8 cellular contexts compared by ENCODE assay signal in the genomic region with DNA sequence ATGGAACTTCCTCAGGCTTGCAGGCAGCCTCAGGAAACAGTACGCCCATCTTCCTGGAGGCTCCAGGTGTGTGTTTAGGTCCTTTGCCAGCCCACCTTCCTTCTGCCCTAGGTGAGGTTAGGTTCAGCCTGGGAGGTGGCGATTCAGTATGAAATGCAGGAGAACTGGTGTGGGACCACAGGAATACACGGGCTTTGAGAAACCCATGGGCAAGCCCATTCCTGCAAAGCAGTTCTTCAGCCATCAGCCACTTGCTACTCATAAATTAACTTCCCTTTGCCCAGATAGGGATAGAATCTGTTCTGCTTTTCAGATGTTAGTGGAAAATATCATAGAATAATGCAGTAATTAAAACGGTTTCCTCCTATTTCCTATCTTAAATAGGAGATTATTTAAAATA. TPM values are rescaled to one million over a fixed set of nuclear protein-coding genes. Genes with fewer than 3 reads are reported as not detected.
A peak's percentile ranks its signal among the peaks of the same experiment; 100 is the strongest.
DNase-seq lines count a peak whose midpoint lies in the region; ATAC-seq and TF ChIP-seq lines count a peak whose summit lies in the region.

No MANE protein-coding gene starts in this region.

- H3K9me3 ChIP-seq in heart right ventricle: no peaks in the 10 kb centered on the region
- H3K9me3 ChIP-seq in right cardiac atrium (ENCODE audit: control insufficient read depth, low read length): no peaks in the 10 kb centered on the region
- H3K9me3 ChIP-seq in upper lobe of left lung: no peaks in the 10 kb centered on the region

- CTCF ChIA-PET in T-cell (lab: Charles Lee): interaction anchor here in 1 of 2 donors (0.9 to 1.7 kb wide), 6 partner anchors 11 to 267 kb away, joined by 3 to 10 read pairs (median 4); a partner anchor contains a TSS

- ATAC-seq in heart right ventricle (peak in 1 of 8 donors; percentile 27), Right ventricle myocardium superior (ENCODE audit: poor library complexity) (no peak), T-cell (replicated peaks in 1 of 4) (peak in 2 of 4 experiments; percentile 3 to 21), right cardiac atrium (no peak), upper lobe of left lung (ENCODE audit: low FRiP score in 2 of 2) (no peak)

- intact Hi-C loops in heart right ventricle (cut with DNase I) (no loop called here), Right ventricle myocardium superior (cut with DNase I) (no loop called here), right cardiac atrium (cut with DNase I) (no loop called here)

- H3K4me1 ChIP-seq in heart right ventricle: peaks cover 0 to 81% (median 26%) of the 10 kb centered on the region in 9 donors
- H3K4me1 ChIP-seq in right cardiac atrium (ENCODE audit: control insufficient read depth, insufficient read depth, low read length): peaks cover 4% of the 10 kb centered on the region
- H3K4me1 ChIP-seq in upper lobe of left lung: peaks cover 49 to 62% (median 56%) of the 10 kb centered on the region in 4 donors

- TF ChIP-seq POLR2A in upper lobe of left lung (IDR thresholded peaks at IDR 0.05): no peak

- POLR2A ChIA-PET in T-cell (lab: Charles Lee): interaction anchor here in 1 of 2 donors (0.8 kb wide), 1 partner anchor 44 kb away, joined by 3 read pairs; no protein-coding TSS in a partner anchor

- H3K9me3 Mint-ChIP-seq in T-cell: no peaks in the 10 kb centered on the region

- H3K4me3 ChIP-seq in heart right ventricle (peak overlapping the region in 1 of 10 donors; percentile 7), right cardiac atrium (ENCODE audit: low read length) (no peak overlapping the region), upper lobe of left lung (no peak overlapping the region)

- no peak for DNase-seq in heart right ventricle
- DNase-seq in Right ventricle myocardium superior: no peak
- DNase-seq in T-cell: no peak
- no peak for DNase-seq in right cardiac atrium
- no peak for DNase-seq in upper lobe of left lung
- no peak for DNase-seq in T1000 (lab: John Stamatoyannopoulos, UW)
- no peak for DNase-seq in amniotic stem cell (lab: John Stamatoyannopoulos, UW)
- DNase-seq in activated CD8-positive, alpha-beta memory T cell treated with anti-CD3 and anti-CD28 coated beads for 24 hours: no peak

- H3K4me3 Mint-ChIP-seq in T-cell: peak overlapping the region; percentile 45 to 81 (median 73)

- 68 to 74% methylated on average over 4 of the region's 4 CpGs for WGBS in heart right ventricle, 2 donors
- 48% methylated on average over 4 of the region's 4 CpGs for WGBS in right cardiac atrium
- WGBS in upper lobe of left lung, 2 donors: 35 to 36% methylated on average over 4 of the region's 4 CpGs

- no peaks in the 10 kb centered on the region for H3K27me3 ChIP-seq in heart right ventricle
- H3K27me3 ChIP-seq in right cardiac atrium (ENCODE audit: control insufficient read depth, insufficient read depth): no peaks in the 10 kb centered on the region
- no peaks in the 10 kb centered on the region for H3K27me3 ChIP-seq in upper lobe of left lung

- H3K36me3 ChIP-seq in heart right ventricle (no peaks in the 10 kb centered on the region), upper lobe of left lung (peaks cover 0 to 2% (median 0%) of the 10 kb centered on the region in 4 donors)

- no peaks in the 10 kb centered on the region for H3K36me3 Mint-ChIP-seq in T-cell

- peaks cover 74 to 90% (median 83%) of the 10 kb centered on the region in 3 donors for H3K4me1 Mint-ChIP-seq in T-cell

- TF ChIP-seq EP300 in upper lobe of left lung (IDR thresholded peaks at IDR 0.05): no peak

- peak overlapping the region; percentile 94 to 96 for H3K27ac Mint-ChIP-seq in T-cell

- TF ChIP-seq CTCF in heart right ventricle (IDR thresholded peaks at IDR 0.05) (no peak), upper lobe of left lung (IDR thresholded peaks at IDR 0.05) (no peak)

- no peaks in the 10 kb centered on the region for H3K27me3 Mint-ChIP-seq in T-cell

- H3K27ac ChIP-seq in heart right ventricle (peak overlapping the region in 8 of 10 donors; percentile 8 to 89 (median 39)), right cardiac atrium (ENCODE audit: low read length) (peak overlapping the region; percentile 30), upper lobe of left lung (peak overlapping the region; percentile 63 to 83 (median 78))

RNA-seq across cellular contexts. Expression of a gene that starts 32.2 kb away (rescaled TPM):
- total RNA-seq in heart right ventricle: 10 to 100 TPM; 31.5 to 43.7 (median 33.5) TPM
- polyA plus RNA-seq in heart right ventricle: 10 to 100 TPM; 10.5 to 14.2 TPM
- total RNA-seq in Right ventricle myocardium superior: 33.1 TPM
- total RNA-seq in T-cell: 10 to 100 TPM; 44.2 to 73.8 (median 62.3) TPM
- 10 to 100 TPM; 36.2 to 44.8 (median 42.5) TPM for total RNA-seq in right cardiac atrium
- 20.1 TPM for polyA plus RNA-seq in right cardiac atrium
- 10 to 100 TPM; 47.7 to 61.8 (median 57.8) TPM for total RNA-seq in upper lobe of left lung
